27 cellular contexts compared by ENCODE assay signal in genomic region chr13:80611310-80611709, GRCh38.
"Had no signal": no experiment of that assay in that cellular context is flagged by ENCODE, and none has a peak within 500 bp of the region (broad histone marks: within the 10 kb centered on the region; RNA-seq: fewer than 3 reads in every experiment).

No MANE protein-coding gene starts in this region.

- DNase-seq: colonic mucosa; cortex of kidney; dermis blood vessel endothelial cell; dorsolateral prefrontal cortex; effector CD4-positive, alpha-beta T cell; effector CD8-positive, alpha-beta T cell; effector memory CD4-positive, alpha-beta T cell; effector memory CD8-positive, alpha-beta T cell; endodermal cell; erythroblast; esophagus squamous epithelium; foreskin fibroblast; foreskin keratinocyte; foreskin melanocyte; gastrocnemius medialis; glutamatergic neuron; head of caudate nucleus; heart left ventricle; heart right ventricle had no signal

- H3K36me3 ChIP-seq: colonic mucosa, esophagus muscularis mucosa, esophagus squamous epithelium, gastrocnemius medialis, gastroesophageal sphincter, heart left ventricle, heart right ventricle had no signal

- H3K27ac ChIP-seq: colonic mucosa, coronary artery, dorsolateral prefrontal cortex, epithelial cell of prostate, esophagus muscularis mucosa, esophagus squamous epithelium, foreskin keratinocyte, gastrocnemius medialis, gastroesophageal sphincter had no signal

- H3K4me3 ChIP-seq: colonic mucosa, coronary artery, dorsolateral prefrontal cortex, esophagus muscularis mucosa, esophagus squamous epithelium, gastrocnemius medialis, gastroesophageal sphincter, heart left ventricle, heart right ventricle had no signal

- H3K27me3 ChIP-seq: colonic mucosa, dorsolateral prefrontal cortex, esophagus muscularis mucosa, esophagus squamous epithelium, foreskin keratinocyte, gastrocnemius medialis, gastroesophageal sphincter, heart left ventricle, heart right ventricle had no signal

- H3K4me1 ChIP-seq: colonic mucosa, esophagus muscularis mucosa, esophagus squamous epithelium, foreskin keratinocyte, gastrocnemius medialis, gastroesophageal sphincter had no signal

- ATAC-seq: effector memory CD8-positive, alpha-beta T cell; esophagus mucosa; foreskin keratinocyte; gastrocnemius medialis; gastroesophageal sphincter; heart left ventricle; heart right ventricle had no signal

- H3K9me3 ChIP-seq: colonic mucosa, esophagus muscularis mucosa, esophagus squamous epithelium, gastrocnemius medialis, gastroesophageal sphincter, heart left ventricle, heart right ventricle had no signal

- FAIRE-seq: colon, endothelial cell of umbilical vein, frontal cortex had no signal
